Comparison of ENCODE assay signal across 8 cellular contexts in genomic region chr13:45310341-45311138, GRCh38. TPM values are rescaled to one million over a fixed set of nuclear protein-coding genes. Genes with fewer than 3 reads are reported as not detected.
DNase-seq lines count a peak whose midpoint lies in the region; ATAC-seq, FAIRE-seq and TF ChIP-seq lines count a peak whose summit lies in the region.

No MANE protein-coding gene starts in this region.

- H3K4me1 Mint-ChIP-seq in osteocyte (ENCODE audit: unreplicated experiment), result peaks cover 15% of the 10 kb centered on the region

- H3K4me1 ChIP-seq in MM.1S (ENCODE audit: low read length), result 0 out of 2 replicates have a peak, but pooled peaks cover 5% of the 10 kb centered on the region

- no peaks in the 10 kb centered on the region for H3K9me2 ChIP-seq in MM.1S (replicated peaks; ENCODE audit: insufficient read depth, low read length)

- intact Hi-C loops in lower leg skin (cut with DNase I; ENCODE audit: low total_unique reads), result no loop called here

- peak overlapping the region; percentile 34; the same call in 1 of the 2 replicates for H3K4me2 ChIP-seq in MM.1S (ENCODE audit: low read depth, low read length)

- H3F3A ChIP-seq in MM.1S (ENCODE audit: insufficient read depth, low read length), result no peaks in the 10 kb centered on the region

- no peaks in the 10 kb centered on the region for H3K36me3 ChIP-seq in MM.1S (replicated peaks; ENCODE audit: insufficient read depth, low read length)

- H3K4me3 Mint-ChIP-seq in osteocyte (ENCODE audit: unreplicated experiment), result peak overlapping the region; percentile 81

- H2AFZ ChIP-seq in MM.1S (ENCODE audit: low read length), result no peak overlapping the region

- no peaks in the 10 kb centered on the region for H3K79me2 ChIP-seq in MM.1S (ENCODE audit: low read length)

- no peak overlapping the region for H3K9ac ChIP-seq in MM.1S (ENCODE audit: low read length)

- H3K27ac ChIP-seq in MM.1S (ENCODE audit: low read length) (no peak overlapping the region), coronary artery (no peak overlapping the region)

- TF ChIP-seq CTCF in MM.1S (IDR thresholded peaks at IDR 0.05; ENCODE audit: low read length) (no peak), coronary artery (IDR thresholded peaks at IDR 0.05) (no peak), osteocyte (IDR thresholded peaks at IDR 0.05) (no peak), lower leg skin (IDR thresholded peaks at IDR 0.05) (no peak)

- no peaks in the 10 kb centered on the region for H3K9me3 Mint-ChIP-seq in osteocyte (ENCODE audit: unreplicated experiment)

- H3K27me3 Mint-ChIP-seq in osteocyte (ENCODE audit: unreplicated experiment), result peaks cover 4% of the 10 kb centered on the region

- FAIRE-seq in GM12892 (lab: Jason Lieb, UNC), result peak; percentile 87

- ATAC-seq in GM18873 (IDR thresholded peaks at IDR 0.05; ENCODE audit: low FRiP score, unreplicated experiment) (no peak), HG03159 (IDR thresholded peaks at IDR 0.05; ENCODE audit: unreplicated experiment) (no peak)

- H3K4me3 ChIP-seq in MM.1S (ENCODE audit: low read length), result no peak overlapping the region
- H3K4me3 ChIP-seq in coronary artery, result peak overlapping the region; percentile 70
- no peak overlapping the region for H3K4me3 ChIP-seq in lower leg skin (ENCODE audit: low read depth, poor library complexity, severe bottlenecking)

- no peaks in the 10 kb centered on the region for H3K36me3 Mint-ChIP-seq in osteocyte (ENCODE audit: unreplicated experiment)

- no peak for DNase-seq in GM12892 (ENCODE audit: insufficient read length)
- no peak for DNase-seq in MM.1S
- no peak for DNase-seq in coronary artery (ENCODE audit: low spot score)
- no peak for DNase-seq in osteocyte (ENCODE audit: extremely low spot score, unreplicated experiment)
- DNase-seq in lower leg skin (ENCODE audit: low spot score in 2 of 2), result no peak
- DNase-seq in T1000 (lab: John Stamatoyannopoulos, UW), result no peak

- no peak for TF ChIP-seq POLR2A in GM12892 (IDR thresholded peaks at IDR 0.05; ENCODE audit: low read depth, low read length)
- no peak for TF ChIP-seq POLR2A in lower leg skin (IDR thresholded peaks at IDR 0.05)

- H3K9me3 ChIP-seq in MM.1S (replicated peaks; ENCODE audit: insufficient read depth, low read length), result no peaks in the 10 kb centered on the region

- WGBS in lower leg skin, 2 donors, result 11 to 15% methylated on average over 15 of the region's 15 CpGs

- no peak overlapping the region for H3K27ac Mint-ChIP-seq in osteocyte (ENCODE audit: unreplicated experiment)

- H3K27me3 ChIP-seq in MM.1S (replicated peaks; ENCODE audit: insufficient read depth, low read length), result no peaks in the 10 kb centered on the region

- no peaks in the 10 kb centered on the region for H4K20me1 ChIP-seq in MM.1S (ENCODE audit: insufficient read depth, low read length)

RNA-seq across cellular contexts. Expression of gene TPT1, which starts 30.4 kb away (rescaled TPM):
- polyA plus RNA-seq in GM12892 (2012; ENCODE audit: missing spikeins), result 7,184 TPM
- total RNA-seq in osteocyte (3,315 and 3,393 TPM in 2 replicates), lower leg skin (1,000 to 10,000 TPM; 2,307 to 2,977 (median 2,645) TPM)
